In genomic region chr4:102675142-102675541, GRCh38 we compare ENCODE assay signal across 22 cellular contexts.
DNase-seq lines count a peak whose midpoint lies in the region; ATAC-seq, FAIRE-seq and TF ChIP-seq lines count a peak whose summit lies in the region.
"Had no signal": no experiment of that assay in that cellular context is flagged by ENCODE, and none has a peak within 500 bp of the region (broad histone marks: within the 10 kb centered on the region; RNA-seq: fewer than 3 reads in every experiment).

No MANE protein-coding gene starts in this region.

- ATAC-seq in pancreas = no peak
- ATAC-seq: gastroesophageal sphincter, left colon, WTC11 had no signal

- no peaks in the 10 kb centered on the region for H3K9me3 ChIP-seq in mesodermal cell (ENCODE audit: control insufficient read depth, low read length)
- no peaks in the 10 kb centered on the region for H3K9me3 ChIP-seq in pancreas
- H3K9me3 ChIP-seq: gastroesophageal sphincter, uterus had no signal

- WGBS in mesodermal cell (ENCODE audit: insufficient coverage in 2 of 2), 2 experiments = no CpG with 5 or more reads among the region's 1 CpG
- WGBS in pancreas, 2 donors = 74 to 77% methylated on average over 1 of the region's 1 CpG

- peak overlapping the region; percentile 77 for H3K27ac ChIP-seq in mesodermal cell (ENCODE audit: low read depth, low read length, severe bottlenecking)
- no peak overlapping the region for H3K27ac ChIP-seq in pancreas
- H3K27ac ChIP-seq: C4-2B, gastroesophageal sphincter, uterus had no signal

- H3K4me3 ChIP-seq in fibroblast of pulmonary artery (replicated peaks; ENCODE audit: low read depth, low read length) (no peak overlapping the region), mesodermal cell (ENCODE audit: extremely low read depth, insufficient read depth, low read length, poor library complexity, severe bottlenecking) (no peak overlapping the region), pancreas (no peak overlapping the region)
- H3K4me3 ChIP-seq: gastroesophageal sphincter, uterus had no signal

- H3K4me1 ChIP-seq in mesodermal cell (ENCODE audit: control insufficient read depth, insufficient read depth, low read length, poor library complexity, severe bottlenecking) (peaks cover 18% of the 10 kb centered on the region), pancreas (no peaks in the 10 kb centered on the region)
- H3K4me1 ChIP-seq: gastroesophageal sphincter, uterus had no signal

- no peak for TF ChIP-seq CTCF in fibroblast of pulmonary artery (IDR thresholded peaks at IDR 0.05; ENCODE audit: low read length, missing control alignments)
- no peak for TF ChIP-seq CTCF in pancreas (IDR thresholded peaks at IDR 0.05)

- FAIRE-seq in pancreas (lab: Jason Lieb, UNC) = no peak
- FAIRE-seq: RCC 7860 had no signal

- H3K36me3 ChIP-seq in mesodermal cell (ENCODE audit: control insufficient read depth, insufficient read depth, low read length) (peaks cover 8% of the 10 kb centered on the region), pancreas (no peaks in the 10 kb centered on the region)
- H3K36me3 ChIP-seq: uterus had no signal

- no peaks in the 10 kb centered on the region for H3K27me3 ChIP-seq in pancreas
- H3K27me3 ChIP-seq: gastroesophageal sphincter, uterus had no signal

- peak; percentile 13 for DNase-seq in AG08395 (ENCODE audit: low spot score)
- peak; percentile 72 for DNase-seq in NCI-H226
- peak; percentile 63 for DNase-seq in fibroblast of pulmonary artery (ENCODE audit: low read depth)
- DNase-seq in pancreas = no peak
- no peak for DNase-seq in NCI-H510A (lab: John Stamatoyannopoulos, UW)
- DNase-seq in NCI-H345 treated with DMSO at 0.1 percent for 48 hours (lab: John Stamatoyannopoulos, UW; ENCODE audit: unreplicated experiment) = no peak
- DNase-seq in dermis blood vessel endothelial cell = no peak
- DNase-seq: activated CD4-positive, alpha-beta T cell treated with anti-CD3 and anti-CD28 coated beads, Interleukin-2, amount 50 U/mL, for 48 hours; activated effector memory CD4-positive, alpha-beta T cell treated with anti-CD3 and anti-CD28 coated beads, Interleukin-2, amount 50 U/mL, for 16 hours; effector CD4-positive, alpha-beta T cell; erythroblast; GF-D8; left colon; NCI-H2081 treated with DMSO at 0.1 percent for 48 hours; NK-92 treated with Interleukin-12 subunit alpha and Interleukin-12 subunit beta, amount 100 ng/mL, for 24 hours; stimulated activated CD4-positive, alpha-beta T cell treated with anti-CD3 and anti-CD28 coated beads, Interleukin-15, amount 100 ng/mL, for 24 hours; uterus had no signal

- intact Hi-C loops in pancreas (cut with DNase I) = no loop called here

Comparison
In these comparisons a context has a peak if more than half of its experiments do, and no peak if none do; other contexts are left out.
1. DNase-seq: peak in AG08395 (single experiment), NCI-H226 (single experiment) and fibroblast of pulmonary artery (single experiment); none in pancreas (0 of 6), NCI-H510A (single experiment), NCI-H345 treated with DMSO at 0.1 percent for 48 hours (single experiment) and dermis blood vessel endothelial cell (single experiment).